In genomic region chr9:17423681-17424011, GRCh38 we compare ENCODE assay signal across 18 cellular contexts.
A peak's percentile ranks its signal among the peaks of the same experiment; 100 is the strongest.
DNase-seq lines count a peak whose midpoint lies in the region; ATAC-seq, FAIRE-seq and TF ChIP-seq lines count a peak whose summit lies in the region.
"Had no signal": no experiment of that assay in that cellular context is flagged by ENCODE, and none has a peak within 500 bp of the region (broad histone marks: within the 10 kb centered on the region; RNA-seq: fewer than 3 reads in every experiment).

No MANE protein-coding gene starts in this region.

- no peak for TF ChIP-seq RAD21 in HepG2 (CRISPR knock-in tag; IDR thresholded peaks at IDR 0.05)

- H3K4me3 Mint-ChIP-seq in WTC11, result no peak overlapping the region
- H3K4me3 Mint-ChIP-seq: CD4-positive, alpha-beta memory T cell had no signal

- FAIRE-seq in HepG2 (lab: Jason Lieb, UNC), result no peak
- FAIRE-seq: GM12891, GM18507, H1 had no signal

- H2BK5ac ChIP-seq in trophoblast cell (ENCODE audit: low read depth, low read length, poor library complexity), result no peak overlapping the region

- no peaks in the 10 kb centered on the region for H3K79me1 ChIP-seq in trophoblast cell (ENCODE audit: low read length)

- peak; percentile 26; the same call in 1 of the 2 replicates for ATAC-seq in WTC11
- peak; percentile 41; the same call in 2 of the 3 replicates for ATAC-seq in HepG2
- ATAC-seq: HCT116 had no signal

- no peak overlapping the region for H4K8ac ChIP-seq in trophoblast cell (ENCODE audit: low read depth, low read length)

- TF ChIP-seq EP300 in HepG2 (IDR thresholded peaks at IDR 0.05; ENCODE audit: low read depth in 2 of 2, low read length in 2 of 2), result no peak
- TF ChIP-seq EP300 in HepG2 (CRISPR knock-in tag; IDR thresholded peaks at IDR 0.05; ENCODE audit: borderline replicate concordance), result no peak

- no peak overlapping the region for H4K12ac ChIP-seq in trophoblast cell (ENCODE audit: low read depth, low read length)

- H3K4me1 Mint-ChIP-seq in WTC11, result peaks cover 21% of the 10 kb centered on the region
- H3K4me1 Mint-ChIP-seq: CD4-positive, alpha-beta memory T cell had no signal

- intact Hi-C loops in HepG2 (cut with micrococcal nuclease; ENCODE audit: unreplicated experiment) (no loop called here), esophagus squamous epithelium (cut with DNase I) (no loop called here)

- no peaks in the 10 kb centered on the region for H4K20me1 ChIP-seq in HepG2 (ENCODE audit: insufficient read depth, low read length)

- H3K27ac ChIP-seq in HepG2 (ENCODE audit: extremely low read length, insufficient read depth, low read length), result no peak overlapping the region
- no peak overlapping the region for H3K27ac ChIP-seq in trophoblast cell (ENCODE audit: low read depth, low read length)
- H3K27ac ChIP-seq in esophagus squamous epithelium, result no peak overlapping the region

- POLR2A ChIA-PET in WTC11 (lab: Charles Lee), result no interaction called here
- POLR2A ChIA-PET in HepG2 (lab: Yijun Ruan, JAX), result no interaction called here

- TF ChIP-seq POLR2A in HepG2 (IDR thresholded peaks at IDR 0.05; ENCODE audit: insufficient read depth in 1 of 2, low read depth in 2 of 2, low read length in 2 of 2) (no peak), esophagus squamous epithelium (IDR thresholded peaks at IDR 0.05) (no peak), erythroblast (IDR thresholded peaks at IDR 0.05; ENCODE audit: low read length) (no peak)

- no peak overlapping the region for H2AFZ ChIP-seq in HepG2 (ENCODE audit: low read length)
- H2AFZ ChIP-seq in trophoblast cell (ENCODE audit: insufficient read depth, low read length, poor library complexity), result no peak overlapping the region

- no peaks in the 10 kb centered on the region for H3K79me2 ChIP-seq in HepG2 (ENCODE audit: insufficient read depth, low read length)
- no peaks in the 10 kb centered on the region for H3K79me2 ChIP-seq in trophoblast cell (ENCODE audit: control insufficient read depth, insufficient read depth, low read length, poor library complexity)

- H4K91ac ChIP-seq in trophoblast cell (ENCODE audit: low read depth, low read length), result no peak overlapping the region

- no peak for DNase-seq in WTC11 (ENCODE audit: low spot score)
- DNase-seq in HepG2 (ENCODE audit: low spot score), result no peak
- DNase-seq in trophoblast cell, result peak; percentile 7 to 34
- DNase-seq in esophagus squamous epithelium (lab: John Stamatoyannopoulos, UW), result no peak
- no peak for DNase-seq in erythroblast (lab: John Stamatoyannopoulos, UW)
- no peak for DNase-seq in GM19238 (ENCODE audit: insufficient read length, low spot score)
- DNase-seq: C1 segment of cervical spinal cord; Calu3; CD4-positive, alpha-beta memory T cell; COR-L47; DMS53; DMS79 treated with DMSO at 0.1 percent for 48 hours; GF-D8; H7 had no signal

- H2BK120ac ChIP-seq in trophoblast cell (ENCODE audit: insufficient read depth, low read length, poor library complexity), result no peak overlapping the region

- TF ChIP-seq CTCF in WTC11 (IDR thresholded peaks at IDR 0.05) (no peak), HepG2 (CRISPR knock-in tag; IDR thresholded peaks at IDR 0.05) (no peak), esophagus squamous epithelium (IDR thresholded peaks at IDR 0.05) (no peak)

- no peaks in the 10 kb centered on the region for H3K36me3 ChIP-seq in HepG2 (replicated peaks in 1 of 2; ENCODE audit: control insufficient read depth in 1 of 2, insufficient read depth in 2 of 2, low read length in 2 of 2)
- no peaks in the 10 kb centered on the region for H3K36me3 ChIP-seq in trophoblast cell (ENCODE audit: control insufficient read depth in 1 of 2, insufficient read depth in 2 of 2, low read length in 2 of 2)
- H3K36me3 ChIP-seq in esophagus squamous epithelium, result no peaks in the 10 kb centered on the region

- in situ Hi-C loops in HepG2 (cut with HindIII; ENCODE audit: extremely low pct_ligation_motif_present, low pct_unique_long_range_greater_than_20kb), result no loop called here

- BruUV-seq in HepG2 (replicated peaks; lab: Mats Ljungman, UMichigan), result no TSS peak

- H3K27me3 ChIP-seq in HepG2 (ENCODE audit: control insufficient read depth in 1 of 2, insufficient read depth in 2 of 2, low read length in 2 of 2) (no peaks in the 10 kb centered on the region), trophoblast cell (ENCODE audit: insufficient read depth, low read length) (no peaks in the 10 kb centered on the region), esophagus squamous epithelium (no peaks in the 10 kb centered on the region)

- no peak overlapping the region for H3K14ac ChIP-seq in trophoblast cell (ENCODE audit: low read length)

- H3K9me3 Mint-ChIP-seq in WTC11, result no peaks in the 10 kb centered on the region

- no peak overlapping the region for H2BK12ac ChIP-seq in trophoblast cell (ENCODE audit: low read length)

- no peaks in the 10 kb centered on the region for H3K27me3 Mint-ChIP-seq in WTC11 (ENCODE audit: low read depth)
- H3K27me3 Mint-ChIP-seq: CD4-positive, alpha-beta memory T cell had no signal

- H3K4me3 ChIP-seq in HepG2 (replicated peaks in 1 of 3; ENCODE audit: insufficient read depth in 1 of 3, low read depth in 2 of 3, low read length in 3 of 3), result no peak overlapping the region
- no peak overlapping the region for H3K4me3 ChIP-seq in trophoblast cell (ENCODE audit: low read depth, low read length)
- H3K4me3 ChIP-seq in esophagus squamous epithelium, result no peak overlapping the region

- H3K36me3 Mint-ChIP-seq in WTC11, result no peaks in the 10 kb centered on the region
- H3K36me3 Mint-ChIP-seq: CD4-positive, alpha-beta memory T cell had no signal

- CTCF ChIA-PET in WTC11 (lab: Charles Lee), result no interaction called here
- CTCF ChIA-PET in HepG2 (lab: Yijun Ruan, JAX; ENCODE audit: low intra/inter-chr PET ratio, low total read pairs), result no interaction called here

- H3K9ac ChIP-seq in HepG2 (ENCODE audit: insufficient read depth, low read depth, low read length), result no peak overlapping the region
- no peak overlapping the region for H3K9ac ChIP-seq in trophoblast cell (ENCODE audit: low read length)

- no peak overlapping the region for H3K23ac ChIP-seq in trophoblast cell (ENCODE audit: low read length)

- H3K27ac Mint-ChIP-seq in WTC11, result no peak overlapping the region
- H3K27ac Mint-ChIP-seq: CD4-positive, alpha-beta memory T cell had no signal

- H3K4me1 ChIP-seq in HepG2 (ENCODE audit: insufficient read depth, low read length) (no peaks in the 10 kb centered on the region), trophoblast cell (ENCODE audit: control insufficient read depth in 1 of 2, insufficient read depth in 2 of 2, low read length in 2 of 2) (no peaks in the 10 kb centered on the region), esophagus squamous epithelium (no peaks in the 10 kb centered on the region)

- 54% methylated on average over 4 of the region's 4 CpGs for WGBS in HepG2 (ENCODE audit: low lambda C conversion rate)
- WGBS in trophoblast cell (ENCODE audit: extremely low coverage, insufficient coverage, insufficient read length), result no CpG with 5 or more reads among the region's 4 CpGs
- 92 to 96% methylated on average over 4 of the region's 4 CpGs for WGBS in esophagus squamous epithelium, 2 donors

- H3K4me2 ChIP-seq in HepG2 (ENCODE audit: low read depth, low read length) (no peak overlapping the region), trophoblast cell (ENCODE audit: low read length) (no peak overlapping the region)

- no peak overlapping the region for H3K18ac ChIP-seq in trophoblast cell (ENCODE audit: low read length)

- H3K9me3 ChIP-seq in HepG2 (ENCODE audit: low read length) (peaks cover 15% of the 10 kb centered on the region), trophoblast cell (ENCODE audit: insufficient read depth, low read depth, low read length) (no peaks in the 10 kb centered on the region), esophagus squamous epithelium (no peaks in the 10 kb centered on the region)

- H3K4ac ChIP-seq in trophoblast cell (ENCODE audit: low read depth, low read length), result no peak overlapping the region

- H2AK5ac ChIP-seq in trophoblast cell (ENCODE audit: low read length), result no peak overlapping the region

TF ChIP-seq in WTC11, 78 proteins besides CTCF, POLR2A, EP300 and RAD21 (continues in another document):
- no peak for TF ChIP-seq FOXK1 (CRISPR knock-in tag; IDR thresholded peaks at IDR 0.05)
- TF ChIP-seq FOXJ3 (CRISPR knock-in tag; IDR thresholded peaks at IDR 0.05; ENCODE audit: borderline replicate concordance), result no peak
- TF ChIP-seq ZNF317 (CRISPR knock-in tag; IDR thresholded peaks at IDR 0.05; ENCODE audit: borderline replicate concordance, low read depth), result no peak
- TF ChIP-seq TCF7 (CRISPR knock-in tag; IDR thresholded peaks at IDR 0.05; ENCODE audit: low read depth), result no peak
- TF ChIP-seq ZBTB43 (CRISPR knock-in tag; IDR thresholded peaks at IDR 0.05), result no peak
- TF ChIP-seq CBFB (CRISPR knock-in tag; IDR thresholded peaks at IDR 0.05; ENCODE audit: low read depth), result no peak

TF ChIP-seq in HepG2, 621 proteins besides CTCF, POLR2A, EP300 and RAD21:
- TF ChIP-seq CHD4 (IDR thresholded peaks at IDR 0.05; ENCODE audit: borderline replicate concordance, low read length) (no peak), HNF4A (CRISPR knock-in tag; IDR thresholded peaks at IDR 0.05) (peak; percentile 14; the same call in 1 of the 2 replicates)

Comparison
In these comparisons a context has a peak if more than half of its experiments do, and no peak if none do; other contexts are left out.
1. DNase-seq: peak in trophoblast cell (2 of 2); none in WTC11 (single experiment), HepG2 (single experiment), esophagus squamous epithelium (single experiment), erythroblast (0 of 2) and GM19238 (single experiment).